Comparison of ENCODE assay signal across 2 cellular contexts in genomic region chr6:115870464-115870863, GRCh38.
TF ChIP-seq lines count a peak whose summit lies in the region.

No MANE protein-coding gene starts in this region.

TF ChIP-seq in liver, 16 proteins besides CTCF, POLR2A, EP300 and RAD21:
- TF ChIP-seq HNF4A (conservative IDR thresholded peaks at IDR 0.05) (peak; percentile 50 to 51), RXRA (IDR thresholded peaks at IDR 0.05) (peak; percentile 76 to 80), ATF3 (IDR thresholded peaks at IDR 0.05) (no peak), ZBTB33 (IDR thresholded peaks at IDR 0.05) (peak; percentile 27), YY1 (IDR thresholded peaks at IDR 0.05) (peak; percentile 66), FOXA2 (IDR thresholded peaks at IDR 0.05) (no peak), JUND (IDR thresholded peaks at IDR 0.05) (no peak), HNF4G (IDR thresholded peaks at IDR 0.05) (no peak), MAX (IDR thresholded peaks at IDR 0.05) (no peak), SP1 (IDR thresholded peaks at IDR 0.05) (peak; percentile 73)

TF ChIP-seq in HepG2, 621 proteins besides CTCF, POLR2A, EP300 and RAD21:
- no peak for TF ChIP-seq ZNF841 (CRISPR knock-in tag; IDR thresholded peaks at IDR 0.05; ENCODE audit: borderline replicate concordance)
- no peak for TF ChIP-seq ZMYM4 (CRISPR knock-in tag; IDR thresholded peaks at IDR 0.05)
TF ChIP-seq in HepG2: peak in this region for 0.
